8 cellular contexts compared by ENCODE assay signal in genomic region chr5:177113566-177114424, GRCh38. TPM values are rescaled to one million over a fixed set of nuclear protein-coding genes. Genes with fewer than 3 reads are reported as not detected.
A peak's percentile ranks its signal among the peaks of the same experiment; 100 is the strongest.
DNase-seq lines count a peak whose midpoint lies in the region; ATAC-seq and TF ChIP-seq lines count a peak whose summit lies in the region.

No MANE protein-coding gene starts in this region.

- peak; percentile 91 for TF ChIP-seq CTCF in A673 (conservative IDR thresholded peaks at IDR 0.05; ENCODE audit: low read depth, low read length)
- TF ChIP-seq CTCF in heart left ventricle (IDR thresholded peaks at IDR 0.05): peak; percentile 95 to 100 (median 99)

- H3K4me1 ChIP-seq in A673 (ENCODE audit: insufficient read depth, low read length, poor library complexity, severe bottlenecking) (no peaks in the 10 kb centered on the region), heart left ventricle (peaks cover 0 to 28% (median 15%) of the 10 kb centered on the region in 12 donors)

- H3K4me3 ChIP-seq in A673 (ENCODE audit: low read depth, low read length, poor library complexity, severe bottlenecking): no peak overlapping the region
- peak overlapping the region in 6 of 12 donors; percentile 24 to 37 (median 29) for H3K4me3 ChIP-seq in heart left ventricle

- ATAC-seq in GM18498 (IDR thresholded peaks at IDR 0.05; ENCODE audit: unreplicated experiment): peak; percentile 47
- peak in 3 of 4 donors; percentile 60 to 68 (median 63) for ATAC-seq in heart left ventricle
- no peak for ATAC-seq in GM19452 (IDR thresholded peaks at IDR 0.05; ENCODE audit: unreplicated experiment)

- H3K27ac ChIP-seq in A673 (ENCODE audit: low read depth, low read length, poor library complexity, severe bottlenecking): no peak overlapping the region
- H3K27ac ChIP-seq in heart left ventricle: peak overlapping the region in 9 of 12 donors; percentile 12 to 71 (median 54)

- H3K9me3 ChIP-seq in A673 (ENCODE audit: low read depth, low read length, poor library complexity, severe bottlenecking) (no peaks in the 10 kb centered on the region), heart left ventricle (no peaks in the 10 kb centered on the region)

- no TSS peak for BruUV-seq in A673 (replicated peaks; lab: Mats Ljungman, UMichigan)

- CTCF ChIA-PET in A673 (lab: Charles Lee): interaction anchor here (0.6 to 1.0 kb wide), 7 partner anchors 42 to 388 kb away, joined by 3 to 11 read pairs (median 3); no protein-coding TSS in a partner anchor

- no peaks in the 10 kb centered on the region for H3K36me3 ChIP-seq in A673 (ENCODE audit: insufficient read depth, low read length, poor library complexity, severe bottlenecking)
- no peaks in the 10 kb centered on the region for H3K36me3 ChIP-seq in heart left ventricle

- WGBS in heart left ventricle, 4 donors: 16 to 18% (median 17%) methylated on average over 14 of the region's 14 CpGs

- POLR2A ChIA-PET in A673 (lab: Charles Lee; ENCODE audit: low non-redundant PET): no interaction called here

- TF ChIP-seq POLR2A in heart left ventricle (IDR thresholded peaks at IDR 0.05): no peak

- intact Hi-C loops in A673 (cut with micrococcal nuclease; ENCODE audit: unreplicated experiment): loop anchor here (1.0 to 2.0 kb wide), 3 partner anchors 195 to 388 kb away; no protein-coding TSS in a partner anchor
- intact Hi-C loops in heart left ventricle (cut with DNase I): loop anchor here (1.0 to 10.0 kb wide), 16 partner anchors 20 to 456 kb away; partner anchors contain the start of genes PRELID1 (in 4 of the 10), RAB24 (in 4 of the 10), MXD3 (in 1 of the 10) and NSD1 (in 1 of the 10)

- DNase-seq in A673 (ENCODE audit: low spot score) (peak; percentile 71), MV-4-11 (lab: John Stamatoyannopoulos, UW) (peak; percentile 68), T-helper 1 cell (peak; percentile 39 to 75 (median 66)), amniotic epithelial cell (ENCODE audit: low read depth) (peak; percentile 64), heart left ventricle (peak; percentile 63 to 84 (median 73)), putamen (ENCODE audit: low spot score) (peak; percentile 65)

- H3K27me3 ChIP-seq in A673 (replicated peaks; ENCODE audit: insufficient read depth, low read depth, low read length, poor library complexity): no peaks in the 10 kb centered on the region
- H3K27me3 ChIP-seq in heart left ventricle: no peaks in the 10 kb centered on the region

RNA-seq across cellular contexts. Expression of gene NSD1, which starts 19.8 kb away (rescaled TPM):
- total RNA-seq in A673 (2021) (74.3 and 76.6 TPM in 2 replicates), heart left ventricle (10 to 100 TPM; 25.8 to 64.6 (median 47.8) TPM)
- 10 to 100 TPM; 10.9 to 16.1 TPM for polyA plus RNA-seq in heart left ventricle

RNA-seq across cellular contexts. Expression of gene FGFR4, which starts 27.1 kb away (rescaled TPM):
- total RNA-seq in A673 (2021) (17.2 and 20.6 TPM in 2 replicates), heart left ventricle (1 to 10 TPM in 3 of 9 donors, under 1 TPM in 5, not detected in 1; 0.35 to 2.6 (median 0.49) TPM)
- polyA plus RNA-seq in heart left ventricle: under 1 TPM; 0.46 to 0.65 TPM
